Comparison of ENCODE assay signal across 10 cellular contexts in genomic region chr12:47268501-47269459, GRCh38.
DNase-seq lines count a peak whose midpoint lies in the region; ATAC-seq and TF ChIP-seq lines count a peak whose summit lies in the region.
"Had no signal": no experiment of that assay in that cellular context is flagged by ENCODE, and none has a peak within 500 bp of the region (broad histone marks: within the 10 kb centered on the region; RNA-seq: fewer than 3 reads in every experiment).

No MANE protein-coding gene starts in this region.

- peak overlapping the region; percentile 56 for H3K27ac ChIP-seq in DOHH2 (ENCODE audit: low read depth, low read length)
- H3K27ac ChIP-seq in uterus, result no peak overlapping the region
- no peak overlapping the region for H3K27ac ChIP-seq in gastrocnemius medialis

- no peaks in the 10 kb centered on the region for H3K79me2 ChIP-seq in DOHH2 (ENCODE audit: control insufficient read depth, low read length)

- peak overlapping the region; percentile 78 for H3K4me2 ChIP-seq in DOHH2 (ENCODE audit: low read length)

- H3K4me1 ChIP-seq in DOHH2 (ENCODE audit: control insufficient read depth, low read length), result peaks cover 45% of the 10 kb centered on the region
- no peaks in the 10 kb centered on the region for H3K4me1 ChIP-seq in uterus
- no peaks in the 10 kb centered on the region for H3K4me1 ChIP-seq in gastrocnemius medialis

- DNase-seq in GM03348 (ENCODE audit: low spot score) (no peak), uterus (no peak), NCI-H146 treated with DMSO at 0.1 percent for 48 hours (lab: John Stamatoyannopoulos, UW; ENCODE audit: unreplicated experiment) (no peak), gastrocnemius medialis (no peak)
- DNase-seq: COR-L47, T-helper 1 cell had no signal

- TF ChIP-seq POLR2A in uterus (IDR thresholded peaks at IDR 0.05) (no peak), gastrocnemius medialis (IDR thresholded peaks at IDR 0.05) (no peak)

- no peaks in the 10 kb centered on the region for H3K27me3 Mint-ChIP-seq in activated naive CD8-positive, alpha-beta T cell

- peak overlapping the region; percentile 1 for H3K4me3 Mint-ChIP-seq in activated naive CD8-positive, alpha-beta T cell

- H3K4me3 ChIP-seq in DOHH2 (ENCODE audit: low read length) (peak overlapping the region; percentile 51), uterus (no peak overlapping the region), gastrocnemius medialis (no peak overlapping the region)

- peak overlapping the region; percentile 99 for H3K27ac Mint-ChIP-seq in activated naive CD8-positive, alpha-beta T cell

- peaks cover 3% of the 10 kb centered on the region for H3K36me3 Mint-ChIP-seq in activated naive CD8-positive, alpha-beta T cell

- TF ChIP-seq CTCF in DOHH2 (IDR thresholded peaks at IDR 0.05; ENCODE audit: low read depth, low read length, poor library complexity, severe bottlenecking), result no peak
- TF ChIP-seq CTCF in uterus (IDR thresholded peaks at IDR 0.05), result no peak
- no peak for TF ChIP-seq CTCF in gastrocnemius medialis (IDR thresholded peaks at IDR 0.05 in 4 of 5, conservative IDR thresholded peaks at IDR 0.05 in 1 of 5)

- peaks cover 82% of the 10 kb centered on the region for H3K4me1 Mint-ChIP-seq in activated naive CD8-positive, alpha-beta T cell (ENCODE audit: low read depth)

- H3K9me3 Mint-ChIP-seq in activated naive CD8-positive, alpha-beta T cell (ENCODE audit: low read depth), result no peaks in the 10 kb centered on the region

- H3K9me3 ChIP-seq in DOHH2 (ENCODE audit: control insufficient read depth, insufficient read depth, low read length) (peaks cover 18% of the 10 kb centered on the region), uterus (no peaks in the 10 kb centered on the region), gastrocnemius medialis (no peaks in the 10 kb centered on the region)

- intact Hi-C loops in uterus (cut with DNase I; ENCODE audit: low total_unique reads), result no loop called here
- intact Hi-C loops in gastrocnemius medialis (cut with DNase I; ENCODE audit: low total_unique reads), result no loop called here

- H3K36me3 ChIP-seq in DOHH2 (ENCODE audit: control insufficient read depth, low read length), result peaks cover 4% of the 10 kb centered on the region
- H3K36me3 ChIP-seq in uterus, result no peaks in the 10 kb centered on the region
- H3K36me3 ChIP-seq in gastrocnemius medialis, result no peaks in the 10 kb centered on the region

- H3F3A ChIP-seq in DOHH2 (ENCODE audit: control insufficient read depth, insufficient read depth), result peaks cover 10% of the 10 kb centered on the region; the same call in 1 of the 2 replicates

- H3K9me2 ChIP-seq in DOHH2 (replicated peaks; ENCODE audit: control insufficient read depth, low read length), result no peaks in the 10 kb centered on the region

- in situ Hi-C loops in gastrocnemius medialis (cut with MboI; ENCODE audit: low sequenced_read_pairs in 4 of 4), result no loop called here

- H3K27me3 ChIP-seq in DOHH2 (ENCODE audit: control insufficient read depth, low read length) (no peaks in the 10 kb centered on the region), uterus (no peaks in the 10 kb centered on the region), gastrocnemius medialis (no peaks in the 10 kb centered on the region)

- no peaks in the 10 kb centered on the region for H4K20me1 ChIP-seq in DOHH2 (ENCODE audit: control insufficient read depth, insufficient read depth, low read depth, low read length)

- ATAC-seq in GM19438 (IDR thresholded peaks at IDR 0.05; ENCODE audit: low read depth, unreplicated experiment), result peak; percentile 79
- peak; percentile 77 for ATAC-seq in HG03097 (IDR thresholded peaks at IDR 0.05; ENCODE audit: low FRiP score, unreplicated experiment)
- no peak for ATAC-seq in gastrocnemius medialis

Comparison
In these comparisons a context has a peak if more than half of its experiments do, and no peak if none do; other contexts are left out.
1. ATAC-seq: peak in GM19438 (single experiment) and HG03097 (single experiment); none in gastrocnemius medialis (0 of 2).